Comparison of ENCODE assay signal across 3 cellular contexts in the genomic region with DNA sequence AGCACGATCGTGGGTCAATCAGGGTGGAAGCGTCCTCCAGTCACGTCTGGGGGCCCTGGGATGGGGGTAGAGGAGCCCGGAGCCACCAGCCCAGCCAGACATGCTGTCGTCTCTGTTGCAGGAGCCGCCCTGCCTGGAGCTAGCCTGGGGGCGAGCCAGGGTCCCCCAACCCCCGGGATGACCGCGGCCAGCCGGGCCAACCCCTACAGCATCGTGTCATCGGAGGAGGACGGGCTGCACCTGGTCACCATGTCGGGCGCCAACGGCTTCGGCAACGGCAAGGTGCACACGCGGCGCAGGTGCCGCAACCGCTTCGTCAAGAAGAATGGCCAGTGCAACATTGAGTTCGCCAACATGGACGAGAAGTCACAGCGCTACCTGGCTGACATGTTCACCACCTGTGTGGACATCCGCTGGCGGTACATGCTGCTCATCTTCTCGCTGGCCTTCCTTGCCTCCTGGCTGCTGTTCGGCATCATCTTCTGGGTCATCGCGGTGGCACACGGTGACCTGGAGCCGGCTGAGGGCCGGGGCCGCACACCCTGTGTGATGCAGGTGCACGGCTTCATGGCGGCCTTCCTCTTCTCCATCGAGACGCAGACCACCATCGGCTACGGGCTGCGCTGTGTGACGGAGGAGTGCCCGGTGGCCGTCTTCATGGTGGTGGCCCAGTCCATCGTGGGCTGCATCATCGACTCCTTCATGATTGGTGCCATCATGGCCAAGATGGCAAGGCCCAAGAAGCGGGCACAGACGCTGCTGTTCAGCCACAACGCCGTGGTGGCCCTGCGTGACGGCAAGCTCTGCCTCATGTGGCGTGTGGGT. TPM values are rescaled to one million over a fixed set of nuclear protein-coding genes. Genes with fewer than 3 reads are reported as not detected.
"Had no signal": no experiment of that assay in that cellular context is flagged by ENCODE, and none has a peak within 500 bp of the region (broad histone marks: within the 10 kb centered on the region; RNA-seq: fewer than 3 reads in every experiment).

No MANE protein-coding gene starts in this region.

RNA-seq across cellular contexts. Expression of a gene that starts 39.2 kb away (rescaled TPM):
- total RNA-seq: HepG2, RPMI7951, SJSA1 had no signal
- polyA plus RNA-seq: HepG2 had no signal
